Comparison of ENCODE assay signal across 16 cellular contexts in the genomic region with DNA sequence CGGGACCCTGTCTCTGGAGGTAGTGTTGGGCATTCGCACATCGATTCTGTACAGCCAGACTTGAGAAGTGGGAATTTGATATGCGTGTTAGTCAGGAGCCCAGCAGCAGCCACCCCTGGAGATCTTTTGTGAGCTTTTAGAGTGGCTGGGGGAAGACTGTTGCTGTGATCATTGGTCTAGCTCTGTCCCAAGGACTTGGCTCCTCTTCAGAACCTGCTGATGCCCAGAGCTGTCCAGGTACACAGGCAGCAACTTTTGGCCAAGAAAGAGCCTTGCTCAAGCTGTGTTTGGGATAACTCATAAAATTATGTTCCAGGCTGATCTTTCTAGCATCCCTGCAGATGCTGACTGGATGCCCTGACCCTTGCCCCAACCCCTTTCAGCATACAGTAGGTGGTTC. TPM values are rescaled to one million over a fixed set of nuclear protein-coding genes. Genes with fewer than 3 reads are reported as not detected.
DNase-seq lines count a peak whose midpoint lies in the region; ATAC-seq, FAIRE-seq and TF ChIP-seq lines count a peak whose summit lies in the region.
"Had no signal": no experiment of that assay in that cellular context is flagged by ENCODE, and none has a peak within 500 bp of the region (broad histone marks: within the 10 kb centered on the region; RNA-seq: fewer than 3 reads in every experiment).

No MANE protein-coding gene starts in this region.

- no peak overlapping the region for H2AK9ac ChIP-seq in IMR-90 (replicated peaks; ENCODE audit: low read depth, low read length, poor library complexity)

- dilution Hi-C loops in IMR-90 (cut with HindIII; ENCODE audit: low sequenced_read_pairs, unreplicated experiment), result no loop called here

- peak overlapping the region in 8 of 11 experiments; percentile 6 to 32 (median 22); a peak in 13 of 22 replicates for H3K4me2 ChIP-seq in BLaER1 treated with 17β-estradiol and CSF1 and Interleukin-3, amounts not matched to agents 10 nM and 100 nM
- no peak overlapping the region for H3K4me2 ChIP-seq in IMR-90 (ENCODE audit: low read depth, low read length)
- H3K4me2 ChIP-seq in GM12878 (ENCODE audit: control insufficient read depth, insufficient read depth), result no peak overlapping the region
- no peak overlapping the region for H3K4me2 ChIP-seq in mesenchymal stem cell (ENCODE audit: low read length, poor library complexity, severe bottlenecking)
- H3K4me2 ChIP-seq: A549, BLaER1 had no signal

- H4K91ac ChIP-seq in IMR-90 (ENCODE audit: insufficient read depth, low read depth, low read length), result no peak overlapping the region
- no peak overlapping the region for H4K91ac ChIP-seq in mesenchymal stem cell (ENCODE audit: low read length)

- H4K8ac ChIP-seq in IMR-90 (ENCODE audit: low read depth in 2 of 2, low read length in 2 of 2) (no peak overlapping the region), mesenchymal stem cell (ENCODE audit: low read length) (no peak overlapping the region)

- peak overlapping the region; percentile 13; the same call in 1 of the 2 replicates for H2AK5ac ChIP-seq in IMR-90 (ENCODE audit: low read depth, low read length)
- no peak overlapping the region for H2AK5ac ChIP-seq in mesenchymal stem cell (ENCODE audit: low read length, severe bottlenecking)

- H3K18ac ChIP-seq in IMR-90 (ENCODE audit: low read depth, low read length) (no peak overlapping the region), mesenchymal stem cell (ENCODE audit: low read depth in 1 of 2, low read length in 2 of 2) (peak overlapping the region; percentile 55 to 74)

- BruUV-seq in IMR-90 (replicated peaks; lab: Mats Ljungman, UMichigan) (no TSS peak), GM12878 (replicated peaks; lab: Mats Ljungman, UMichigan) (no TSS peak)

- intact Hi-C loops in IMR-90 (cut with micrococcal nuclease) (no loop called here), GM12878 (cut with micrococcal nuclease; ENCODE audit: unreplicated experiment) (no loop called here)

- H4K5ac ChIP-seq in IMR-90 (ENCODE audit: low read depth, low read length), result no peak overlapping the region

- H3K9ac ChIP-seq in BLaER1 treated with 17β-estradiol and CSF1 and Interleukin-3, amounts not matched to agents 10 nM and 100 nM, result no peak overlapping the region
- no peak overlapping the region for H3K9ac ChIP-seq in IMR-90 (ENCODE audit: low read depth, low read length)
- no peak overlapping the region for H3K9ac ChIP-seq in GM12878 (ENCODE audit: control insufficient read depth, insufficient read depth, low read length)
- no peak overlapping the region for H3K9ac ChIP-seq in mesenchymal stem cell (ENCODE audit: low read length)
- H3K9ac ChIP-seq: BLaER1 had no signal

- H3K9me3 ChIP-seq in BLaER1 treated with 17β-estradiol and CSF1 and Interleukin-3, amounts not matched to agents 10 nM and 100 nM (replicated peaks in 1 of 11), result peaks cover 0 to 37% (median 20%) of the 10 kb centered on the region in 11 experiments; a peak in 13 of 22 replicates
- H3K9me3 ChIP-seq in IMR-90 (ENCODE audit: control insufficient read depth, insufficient read depth, low read length) (no peaks in the 10 kb centered on the region), GM12878 (replicated peaks; ENCODE audit: control insufficient read depth, insufficient read depth, low read length) (no peaks in the 10 kb centered on the region), mesenchymal stem cell (ENCODE audit: control insufficient read depth, low read length) (no peaks in the 10 kb centered on the region)
- H3K9me3 ChIP-seq: A549 had no signal

- no peak for TF ChIP-seq EP300 in GM12878 (IDR thresholded peaks at IDR 0.05; ENCODE audit: borderline replicate concordance in 1 of 2, control insufficient read depth in 1 of 2, low read depth in 2 of 2, low read length in 2 of 2)

- peaks cover 0 to 79% (median 51%) of the 10 kb centered on the region in 10 experiments; a peak in 18 of 20 replicates for H3K4me1 ChIP-seq in BLaER1 treated with 17β-estradiol and CSF1 and Interleukin-3, amounts not matched to agents 10 nM and 100 nM
- H3K4me1 ChIP-seq in IMR-90 (ENCODE audit: control insufficient read depth, insufficient read depth, low read length) (peaks cover 13% of the 10 kb centered on the region), GM12878 (ENCODE audit: control insufficient read depth, insufficient read depth, low read length) (no peaks in the 10 kb centered on the region; the same call in 1 of the 2 replicates), mesenchymal stem cell (ENCODE audit: control insufficient read depth, insufficient read depth, low read depth, low read length) (peaks cover 7% of the 10 kb centered on the region)

- H3K79me2 ChIP-seq in GM12878 (ENCODE audit: control insufficient read depth, insufficient read depth, low read length), result peaks cover 28% of the 10 kb centered on the region

- H4K20me1 ChIP-seq in BLaER1 treated with 17β-estradiol and CSF1 and Interleukin-3, amounts not matched to agents 10 nM and 100 nM, result peaks cover 21 to 91% (median 55%) of the 10 kb centered on the region in 11 experiments; a peak in 19 of 22 replicates
- H4K20me1 ChIP-seq in IMR-90 (ENCODE audit: insufficient read depth, low read length) (peaks cover 67% of the 10 kb centered on the region), GM12878 (ENCODE audit: control insufficient read depth, insufficient read depth) (peaks cover 9% of the 10 kb centered on the region; the same call in 1 of the 2 replicates)

- peaks cover 19% of the 10 kb centered on the region for H3K9me1 ChIP-seq in IMR-90 (ENCODE audit: insufficient read depth, low read length)

- H3K23ac ChIP-seq in IMR-90 (ENCODE audit: low read depth, low read length), result no peak overlapping the region
- H3K23ac ChIP-seq in mesenchymal stem cell (ENCODE audit: low read length in 2 of 2), result no peak overlapping the region

- H3K79me1 ChIP-seq in IMR-90 (ENCODE audit: low read depth in 1 of 2, low read length in 2 of 2) (peaks cover 43 to 81% of the 10 kb centered on the region in 2 experiments), mesenchymal stem cell (replicated peaks; ENCODE audit: low read length, poor library complexity, severe bottlenecking) (peaks cover 35% of the 10 kb centered on the region)

- TF ChIP-seq POLR2A in IMR-90 (IDR thresholded peaks at IDR 0.05; ENCODE audit: low read depth, low read length) (no peak), GM12878 (IDR thresholded peaks at IDR 0.05; ENCODE audit: low read depth, low read length) (no peak)

- H3K27ac ChIP-seq in BLaER1 treated with 17β-estradiol and CSF1 and Interleukin-3, amounts not matched to agents 10 nM and 100 nM, result peak overlapping the region in 7 of 11 experiments; percentile 0 to 45 (median 34); a peak in 8 of 22 replicates
- no peak overlapping the region for H3K27ac ChIP-seq in IMR-90 (ENCODE audit: insufficient read depth, low read length)
- no peak overlapping the region for H3K27ac ChIP-seq in GM12878 (ENCODE audit: control insufficient read depth, insufficient read depth)
- no peak overlapping the region for H3K27ac ChIP-seq in mesenchymal stem cell (ENCODE audit: low read length, poor library complexity, severe bottlenecking)
- H3K27ac ChIP-seq: BLaER1 had no signal

- POLR2A ChIA-PET in IMR-90 (lab: Charles Lee; ENCODE audit: unreplicated experiment), result no interaction called here
- POLR2A ChIA-PET in GM12878 (lab: Charles Lee), result interaction anchor here (0.5 to 1.0 kb wide), 5 partner anchors 11 to 492 kb away, joined by 3 to 10 read pairs (median 4); no protein-coding TSS in a partner anchor

- SMC1A ChIA-PET in GM12878 (lab: Charles Lee; ENCODE audit: uncharacterized antibody, unreplicated experiment), result interaction anchor here (1.2 to 1.4 kb wide), 2 partner anchors 18 to 112 kb away, joined by 3 to 4 read pairs; no protein-coding TSS in a partner anchor

- DNase-seq in IMR-90 (no peak), GM12878 (ENCODE audit: low read depth, low spot score) (no peak), mesenchymal stem cell (no peak), GM13976 (ENCODE audit: low spot score) (no peak), DMS79 (lab: John Stamatoyannopoulos, UW) (no peak), NCI-H748 (lab: John Stamatoyannopoulos, UW; ENCODE audit: unreplicated experiment) (no peak)
- DNase-seq: Calu3; CD4-positive, alpha-beta T cell; DMS 273 treated with DMSO at 0.1 percent for 48 hours; GOT3; H9 had no signal

- H3K4me3 ChIP-seq in BLaER1 treated with 17β-estradiol and CSF1 and Interleukin-3, amounts not matched to agents 10 nM and 100 nM, result no peak overlapping the region
- no peak overlapping the region for H3K4me3 ChIP-seq in IMR-90 (ENCODE audit: insufficient read depth, low read depth, low read length)
- no peak overlapping the region for H3K4me3 ChIP-seq in GM12878
- H3K4me3 ChIP-seq in mesenchymal stem cell (ENCODE audit: insufficient read depth in 1 of 2, low read depth in 1 of 2, low read length in 2 of 2), result no peak overlapping the region
- H3K4me3 ChIP-seq: A549, BLaER1 had no signal

- in situ Hi-C loops in IMR-90 (cut with MboI; ENCODE audit: low sequenced_read_pairs) (no loop called here), GM12878 (cut with MboI) (no loop called here), GM13976 (cut with MboI; ENCODE audit: low sequenced_read_pairs, unreplicated experiment) (no loop called here)

- 93% methylated on average over 3 of the region's 4 CpGs; no CpG with 5 or more reads in 1 of the 2 experiments for WGBS in IMR-90 (ENCODE audit: extremely low coverage in 2 of 2, insufficient read length in 1 of 2), 2 experiments
- WGBS in GM12878 (ENCODE audit: insufficient coverage, insufficient replicate concordance, low lambda C conversion rate, missing lambda C conversion rate), result 96% methylated on average over 4 of the region's 4 CpGs
- WGBS in mesenchymal stem cell, result 94% methylated on average over 4 of the region's 4 CpGs

- TF ChIP-seq CTCF in IMR-90 (conservative IDR thresholded peaks at IDR 0.05; ENCODE audit: low read depth, low read length) (no peak), GM12878 (IDR thresholded peaks at IDR 0.05 in 2 of 3, conservative IDR thresholded peaks at IDR 0.05 in 1 of 3; ENCODE audit: control insufficient read depth in 2 of 3, extremely low read depth in 1 of 3, insufficient read depth in 1 of 3, low read depth in 3 of 3, low read length in 3 of 3) (no peak), GM13976 (IDR thresholded peaks at IDR 0.05; ENCODE audit: borderline replicate concordance, control extremely low read depth, extremely low read depth, insufficient read depth, missing control alignments) (no peak)

- H2BK120ac ChIP-seq in IMR-90 (ENCODE audit: low read depth, low read length) (no peak overlapping the region), mesenchymal stem cell (ENCODE audit: low read depth, low read length) (no peak overlapping the region)

- peaks cover 31 to 89% (median 74%) of the 10 kb centered on the region in 11 experiments for H3K36me3 ChIP-seq in BLaER1 treated with 17β-estradiol and CSF1 and Interleukin-3, amounts not matched to agents 10 nM and 100 nM
- H3K36me3 ChIP-seq in IMR-90 (ENCODE audit: control insufficient read depth, insufficient read depth, low read length) (no peaks in the 10 kb centered on the region; the same call in 1 of the 2 replicates), GM12878 (ENCODE audit: control insufficient read depth in 2 of 2, insufficient read depth in 2 of 2, low read length in 1 of 2) (peaks cover 8 to 29% of the 10 kb centered on the region in 2 experiments), mesenchymal stem cell (ENCODE audit: control insufficient read depth in 1 of 2, insufficient read depth in 2 of 2, low read depth in 1 of 2, low read length in 2 of 2) (peaks cover 0 to 12% of the 10 kb centered on the region in 2 experiments)

- no peak for FAIRE-seq in GM12878 (lab: Jason Lieb, UNC)
- FAIRE-seq: A549, GM12891 had no signal

- CTCF ChIA-PET in IMR-90 (lab: Yijun Ruan, JAX), result interaction anchor here (0.6 to 0.9 kb wide), 2 partner anchors 13 to 36 kb away, joined by 3 to 7 read pairs; no protein-coding TSS in a partner anchor
- CTCF ChIA-PET in GM12878 (lab: Yijun Ruan, JAX), result interaction anchor here (0.7 to 1.5 kb wide), 3 partner anchors 10 to 38 kb away, joined by 3 to 7 read pairs (median 3); no protein-coding TSS in a partner anchor

- H3K4ac ChIP-seq in IMR-90 (ENCODE audit: low read depth, low read length) (no peak overlapping the region), mesenchymal stem cell (ENCODE audit: low read depth in 1 of 2, low read length in 2 of 2) (peak overlapping the region in 1 of 2 experiments; percentile 6)

- no peak overlapping the region for H3K14ac ChIP-seq in IMR-90 (replicated peaks; ENCODE audit: low read depth, low read length)
- no peak overlapping the region for H3K14ac ChIP-seq in mesenchymal stem cell (ENCODE audit: low read length in 2 of 2)

- ATAC-seq in IMR-90 (ENCODE audit: low read depth) (no peak), GM12878 (no peak), GM19395 (IDR thresholded peaks at IDR 0.05; ENCODE audit: unreplicated experiment) (no peak)

- H2AFZ ChIP-seq in IMR-90 (replicated peaks; ENCODE audit: low read length, poor library complexity) (no peak overlapping the region), GM12878 (ENCODE audit: control insufficient read depth, low read depth, low read length) (no peak overlapping the region), mesenchymal stem cell (ENCODE audit: low read depth, low read length) (no peak overlapping the region)

- RAD21 ChIA-PET in GM12878 (lab: Charles Lee; ENCODE audit: unreplicated experiment), result no interaction called here

- H2BK20ac ChIP-seq in IMR-90 (ENCODE audit: low read depth, low read length), result no peak overlapping the region

- H3K56ac ChIP-seq in IMR-90 (ENCODE audit: extremely low read depth, insufficient read depth, low read length), result no peak overlapping the region

- H2BK5ac ChIP-seq in IMR-90 (ENCODE audit: low read depth, low read length, poor library complexity, severe bottlenecking) (no peak overlapping the region), mesenchymal stem cell (ENCODE audit: low read depth, low read length, poor library complexity, severe bottlenecking) (no peak overlapping the region)

- peak overlapping the region in 1 of 2 experiments; percentile 12 for H2BK12ac ChIP-seq in mesenchymal stem cell (ENCODE audit: low read length in 2 of 2)

- TF ChIP-seq RAD21 in IMR-90 (IDR thresholded peaks at IDR 0.05; ENCODE audit: low read length) (no peak), GM12878 (IDR thresholded peaks at IDR 0.05; ENCODE audit: insufficient read depth, low read depth, low read length) (no peak)

- H2BK15ac ChIP-seq in IMR-90 (ENCODE audit: low read depth, low read length) (no peak overlapping the region), mesenchymal stem cell (ENCODE audit: low read depth, poor library complexity, severe bottlenecking) (peak overlapping the region; percentile 37)

- no peaks in the 10 kb centered on the region for H3K27me3 ChIP-seq in BLaER1 treated with 17β-estradiol and CSF1 and Interleukin-3, amounts not matched to agents 10 nM and 100 nM
- H3K27me3 ChIP-seq in IMR-90 (ENCODE audit: control insufficient read depth, insufficient read depth, low read length) (no peaks in the 10 kb centered on the region), GM12878 (replicated peaks in 1 of 2; ENCODE audit: control insufficient read depth in 2 of 2, insufficient read depth in 2 of 2, low read length in 1 of 2) (no peaks in the 10 kb centered on the region), mesenchymal stem cell (ENCODE audit: control insufficient read depth in 1 of 2, insufficient read depth in 1 of 2, low read length in 2 of 2) (no peaks in the 10 kb centered on the region)
- H3K27me3 ChIP-seq: BLaER1 had no signal

RNA-seq across cellular contexts. Expression of a gene that starts 29.3 kb away (rescaled TPM):
- total RNA-seq in IMR-90 (2012; rRNA removed), result 21.5 and 22.5 TPM in 2 replicates
- polyA plus RNA-seq in IMR-90 (2012; rRNA removed), result 20.5 and 20.9 TPM in 2 replicates
- polyA plus RNA-seq in IMR-90 (2012; cell fraction: cytosol; rRNA removed), result 12.3 and 13.9 TPM in 2 replicates
- polyA plus RNA-seq in IMR-90 (2012; cell fraction: nucleus; rRNA removed; ENCODE audit: low replicate concordance), result 52.7 and 53.0 TPM in 2 replicates
- 181 and 205 TPM in 2 replicates for total RNA-seq in GM12878 (2013; cell fraction: nucleolus; rRNA removed)
- total RNA-seq in GM12878 (2014; rRNA removed), result 26.4 and 27.3 TPM in 2 replicates
- total RNA-seq in GM12878 (2014; rRNA removed; fragmentation: Illumina TruSeq; extraction: Trizol), result 21.5 and 21.7 TPM in 2 replicates
- 47.2 and 54.5 TPM in 2 replicates for total RNA-seq in GM12878 (2021)
- polyA plus RNA-seq in GM12878 (2011; ENCODE audit: low read depth), result 17.9 TPM
- polyA plus RNA-seq in GM12878 (2011; rRNA removed), result 32.2 and 43.1 TPM in 2 replicates
- 44.6 and 49.4 TPM in 2 replicates for polyA plus RNA-seq in GM12878 (2011; cell fraction: cytosol; rRNA removed)
- polyA plus RNA-seq in GM12878 (2011; cell fraction: nucleus; rRNA removed), result 123 and 153 TPM in 2 replicates
- polyA plus RNA-seq in GM12878 (2012), result 34.5 and 37.3 TPM in 2 replicates
- 19.8 and 23.7 TPM in 2 replicates for polyA plus RNA-seq in GM12878 (2014; fragmentation: Illumina TruSeq; extraction: Trizol)
- 1 to 10 TPM; 1.7 to 2.9 TPM for polyA plus RNA-seq in GM12878 (2014; fragmentation: Nextera tagmentation; extraction: Ambion mirVana)
- 37.6 and 37.8 TPM in 2 replicates for polyA plus RNA-seq in GM12878 (2014; rRNA removed)
- polyA plus RNA-seq in GM12878 (2016; fragmentation: Nextera tagmentation; extraction: Ambion mirVana), result 10 to 100 TPM; 20.5 to 23.3 TPM
- 54.3 and 118 TPM in 2 replicates for polyA minus RNA-seq in GM12878 (2011; rRNA and poly(A)+ RNA removed)
- polyA minus RNA-seq in GM12878 (2011; cell fraction: cytosol; rRNA and poly(A)+ RNA removed), result 32.5 and 37.2 TPM in 2 replicates
- 45.0 and 74.1 TPM in 2 replicates for polyA minus RNA-seq in GM12878 (2011; cell fraction: nucleus; rRNA and poly(A)+ RNA removed)
- polyA plus RNA-seq in mesenchymal stem cell (2013, experiment 1 of 2), result 9.4 TPM
- polyA plus RNA-seq in mesenchymal stem cell (2013, experiment 2 of 2), result 8.4 TPM

Comparison
In these comparisons a context has a peak if more than half of its experiments do, and no peak if none do; other contexts are left out.
1. H3K27ac ChIP-seq: peak in BLaER1 treated with 17β-estradiol and CSF1 and Interleukin-3, amounts not matched to agents 10 nM and 100 nM (7 of 11); none in IMR-90 (single experiment), GM12878 (single experiment) and mesenchymal stem cell (single experiment).
2. H3K4me2 ChIP-seq: peak in BLaER1 treated with 17β-estradiol and CSF1 and Interleukin-3, amounts not matched to agents 10 nM and 100 nM (8 of 11); none in IMR-90 (single experiment), GM12878 (single experiment) and mesenchymal stem cell (single experiment).